Comparison of ENCODE assay signal across 18 cellular contexts in the genomic region with DNA sequence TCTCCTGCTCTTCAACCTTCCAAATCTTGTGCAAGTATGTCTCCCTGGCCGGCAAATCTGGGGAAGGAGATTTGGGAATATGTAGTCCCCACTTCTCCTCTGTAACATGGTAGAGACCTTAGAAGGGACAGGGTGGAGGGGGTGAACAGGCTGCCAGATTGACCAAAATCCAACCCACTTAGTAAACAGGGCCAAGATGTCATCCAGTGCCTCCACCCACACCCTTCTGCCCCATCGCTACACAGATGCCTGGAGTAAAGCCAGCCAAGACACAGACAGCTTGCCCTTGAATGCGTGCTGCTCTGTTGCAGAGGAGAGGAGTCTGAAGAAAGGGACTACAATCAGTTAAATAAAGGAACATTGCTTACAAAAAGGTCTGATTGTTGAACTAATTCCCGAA.
A peak's percentile ranks its signal among the peaks of the same experiment; 100 is the strongest.
DNase-seq lines count a peak whose midpoint lies in the region; ATAC-seq and TF ChIP-seq lines count a peak whose summit lies in the region.
"Had no signal": no experiment of that assay in that cellular context is flagged by ENCODE, and none has a peak within 500 bp of the region (broad histone marks: within the 10 kb centered on the region; RNA-seq: fewer than 3 reads in every experiment).

No MANE protein-coding gene starts in this region.

- peak overlapping the region; percentile 70; the same call in 1 of the 2 replicates for H3K4me2 ChIP-seq in SK-N-SH
- peak overlapping the region; percentile 57 for H3K4me2 ChIP-seq in skeletal muscle satellite cell (ENCODE audit: low read length)
- H3K4me2 ChIP-seq: KMS-11, PC-9 had no signal

- no peak for ATAC-seq in GM21381 (IDR thresholded peaks at IDR 0.05; ENCODE audit: unreplicated experiment)
- no peak for ATAC-seq in naive thymus-derived CD4-positive, alpha-beta T cell
- ATAC-seq in stimulated activated effector memory CD8-positive, alpha-beta T cell treated with anti-CD3 and anti-CD28 coated beads, Interleukin-12 subunit alpha, Interleukin-12 subunit beta, amount 100 ng/mL, for 72 hours = no peak

- TF ChIP-seq EP300 in SK-N-SH (IDR thresholded peaks at IDR 0.05; ENCODE audit: borderline replicate concordance in 1 of 2, low read depth in 1 of 2, low read length in 1 of 2) = no peak

- no peak for TF ChIP-seq RAD21 in SK-N-SH (IDR thresholded peaks at IDR 0.05; ENCODE audit: low read length)

- no peaks in the 10 kb centered on the region for H3K9me2 ChIP-seq in SK-N-SH

- intact Hi-C loops in naive thymus-derived CD4-positive, alpha-beta T cell (cut with micrococcal nuclease) = no loop called here

- CTCF ChIA-PET in SK-N-SH (lab: Yijun Ruan, JAX) = interaction anchor here (1.3 to 1.4 kb wide), 2 partner anchors 14 to 142 kb away, joined by 3 to 4 read pairs; no protein-coding TSS in a partner anchor
- CTCF ChIA-PET in naive thymus-derived CD4-positive, alpha-beta T cell (lab: Charles Lee) = no interaction called here

- H3K4me1 ChIP-seq in SK-N-SH (ENCODE audit: control insufficient read depth in 1 of 2, insufficient read depth in 2 of 2, low read depth in 1 of 2, low read length in 1 of 2) = peaks cover 12 to 28% of the 10 kb centered on the region in 2 experiments; a peak in 3 of 4 replicates
- peaks cover 36% of the 10 kb centered on the region for H3K4me1 ChIP-seq in skeletal muscle satellite cell (ENCODE audit: control insufficient read depth, insufficient read depth, low read length)
- H3K4me1 ChIP-seq in naive thymus-derived CD4-positive, alpha-beta T cell (ENCODE audit: control insufficient read depth in 2 of 2, insufficient read depth in 2 of 2, low read length in 2 of 2) = no peaks in the 10 kb centered on the region
- H3K4me1 ChIP-seq: BE2C had no signal

- H3K36me3 Mint-ChIP-seq in naive thymus-derived CD4-positive, alpha-beta T cell = no peaks in the 10 kb centered on the region
- no peaks in the 10 kb centered on the region for H3K36me3 Mint-ChIP-seq in stimulated activated effector memory CD8-positive, alpha-beta T cell treated with anti-CD3 and anti-CD28 coated beads, Interleukin-12 subunit alpha, Interleukin-12 subunit beta, amount 100 ng/mL, for 72 hours
- H3K36me3 Mint-ChIP-seq: activated naive CD8-positive, alpha-beta T cell; naive B cell had no signal

- peak; percentile 90 for DNase-seq in DMS 273 (lab: John Stamatoyannopoulos, UW; ENCODE audit: unreplicated experiment)
- DNase-seq in SK-N-SH = no peak
- peak; percentile 77 to 90 for DNase-seq in foreskin fibroblast
- no peak for DNase-seq in HCEC 1CT
- no peak for DNase-seq in naive thymus-derived CD4-positive, alpha-beta T cell
- no peak for DNase-seq in stimulated activated effector memory CD8-positive, alpha-beta T cell treated with anti-CD3 and anti-CD28 coated beads, Interleukin-12 subunit alpha, Interleukin-12 subunit beta, amount 100 ng/mL, for 72 hours (ENCODE audit: low spot score in 2 of 2)
- DNase-seq: activated T-cell treated with anti-CD3 and anti-CD28 coated beads for 4 hours; BE2C; GOT3; naive B cell; NCI-H187; NCI-H510A; PC-9; stimulated activated CD4-positive, alpha-beta T cell treated with anti-CD3 and anti-CD28 coated beads, Interleukin-4, amount 100 ng/mL, for 24 hours had no signal

- no peak for TF ChIP-seq CTCF in SK-N-SH (IDR thresholded peaks at IDR 0.05)
- no peak for TF ChIP-seq CTCF in foreskin fibroblast (IDR thresholded peaks at IDR 0.05; ENCODE audit: low read depth, low read length)

- H3K27me3 ChIP-seq in SK-N-SH (ENCODE audit: insufficient read depth) (no peaks in the 10 kb centered on the region), skeletal muscle satellite cell (ENCODE audit: control insufficient read depth, insufficient read depth, low read length) (no peaks in the 10 kb centered on the region)
- no peaks in the 10 kb centered on the region for H3K27me3 ChIP-seq in naive thymus-derived CD4-positive, alpha-beta T cell (ENCODE audit: control insufficient read depth in 2 of 2, insufficient read depth in 2 of 2, low read length in 2 of 2)
- H3K27me3 ChIP-seq: BE2C had no signal

- H3K9ac ChIP-seq in SK-N-SH (peak overlapping the region; percentile 9; the same call in 1 of the 2 replicates), skeletal muscle satellite cell (ENCODE audit: low read depth, low read length) (no peak overlapping the region)
- H3K9ac ChIP-seq: KMS-11 had no signal

- H3K9me3 ChIP-seq in SK-N-SH (no peaks in the 10 kb centered on the region), skeletal muscle satellite cell (replicated peaks; ENCODE audit: low read length) (no peaks in the 10 kb centered on the region)
- H3K9me3 ChIP-seq in naive thymus-derived CD4-positive, alpha-beta T cell (ENCODE audit: control insufficient read depth in 2 of 3, low read length in 3 of 3) = no peaks in the 10 kb centered on the region
- H3K9me3 ChIP-seq: BE2C had no signal

- WGBS in SK-N-SH (ENCODE audit: low lambda C conversion rate) = 57% methylated on average over 4 of the region's 4 CpGs

- H3K9me3 Mint-ChIP-seq in naive thymus-derived CD4-positive, alpha-beta T cell = peaks cover 0 to 4% (median 0%) of the 10 kb centered on the region in 11 donors
- no peaks in the 10 kb centered on the region for H3K9me3 Mint-ChIP-seq in stimulated activated effector memory CD8-positive, alpha-beta T cell treated with anti-CD3 and anti-CD28 coated beads, Interleukin-12 subunit alpha, Interleukin-12 subunit beta, amount 100 ng/mL, for 72 hours

- peak overlapping the region; percentile 83 for H2AFZ ChIP-seq in SK-N-SH (ENCODE audit: low read depth)
- H2AFZ ChIP-seq: PC-9 had no signal

- no peaks in the 10 kb centered on the region for H3K4me1 Mint-ChIP-seq in naive thymus-derived CD4-positive, alpha-beta T cell
- no peaks in the 10 kb centered on the region for H3K4me1 Mint-ChIP-seq in stimulated activated effector memory CD8-positive, alpha-beta T cell treated with anti-CD3 and anti-CD28 coated beads, Interleukin-12 subunit alpha, Interleukin-12 subunit beta, amount 100 ng/mL, for 72 hours
- H3K4me1 Mint-ChIP-seq: naive B cell had no signal

- H4K20me1 ChIP-seq in SK-N-SH (ENCODE audit: insufficient read depth) = no peaks in the 10 kb centered on the region

- no peaks in the 10 kb centered on the region for H3K36me3 ChIP-seq in SK-N-SH (replicated peaks in 1 of 2; ENCODE audit: control insufficient read depth in 1 of 2, insufficient read depth in 2 of 2, low read length in 1 of 2)
- H3K36me3 ChIP-seq in skeletal muscle satellite cell (ENCODE audit: insufficient read depth, low read length) = no peaks in the 10 kb centered on the region
- H3K36me3 ChIP-seq in naive thymus-derived CD4-positive, alpha-beta T cell (ENCODE audit: control insufficient read depth in 2 of 3, insufficient read depth in 3 of 3, low read length in 3 of 3) = no peaks in the 10 kb centered on the region
- H3K36me3 ChIP-seq: BE2C had no signal

- POLR2A ChIA-PET in SK-N-SH (lab: Yijun Ruan, JAX) = no interaction called here
- POLR2A ChIA-PET in naive thymus-derived CD4-positive, alpha-beta T cell (lab: Charles Lee) = no interaction called here

- H3K27ac Mint-ChIP-seq in naive thymus-derived CD4-positive, alpha-beta T cell = no peak overlapping the region
- no peak overlapping the region for H3K27ac Mint-ChIP-seq in stimulated activated effector memory CD8-positive, alpha-beta T cell treated with anti-CD3 and anti-CD28 coated beads, Interleukin-12 subunit alpha, Interleukin-12 subunit beta, amount 100 ng/mL, for 72 hours
- H3K27ac Mint-ChIP-seq: activated naive CD8-positive, alpha-beta T cell; naive B cell had no signal

- peaks cover 21% of the 10 kb centered on the region for H3F3A ChIP-seq in SK-N-SH (replicated peaks; ENCODE audit: insufficient read depth)

- H3K79me2 ChIP-seq in SK-N-SH (ENCODE audit: insufficient read depth) = no peaks in the 10 kb centered on the region

- H3K4me3 ChIP-seq in SK-N-SH (ENCODE audit: low read depth in 2 of 2, low read length in 1 of 2) (peak overlapping the region in 1 of 2 experiments; percentile 20; a peak in 1 of 4 replicates), foreskin fibroblast (ENCODE audit: low read depth in 1 of 2, low read length in 2 of 2) (peak overlapping the region; percentile 30 to 51), skeletal muscle satellite cell (ENCODE audit: low read length) (no peak overlapping the region)
- H3K4me3 ChIP-seq in naive thymus-derived CD4-positive, alpha-beta T cell (ENCODE audit: low read length) = no peak overlapping the region
- H3K4me3 ChIP-seq: PC-9 had no signal

- H3K27ac ChIP-seq in SK-N-SH (ENCODE audit: low read depth in 2 of 2, low read length in 1 of 2) = peak overlapping the region; percentile 64 to 66
- no peak overlapping the region for H3K27ac ChIP-seq in naive thymus-derived CD4-positive, alpha-beta T cell (ENCODE audit: low read depth, low read length)
- H3K27ac ChIP-seq: KMS-11, PC-9 had no signal

- H3K4me3 Mint-ChIP-seq in naive thymus-derived CD4-positive, alpha-beta T cell = no peak overlapping the region
- no peak overlapping the region for H3K4me3 Mint-ChIP-seq in stimulated activated effector memory CD8-positive, alpha-beta T cell treated with anti-CD3 and anti-CD28 coated beads, Interleukin-12 subunit alpha, Interleukin-12 subunit beta, amount 100 ng/mL, for 72 hours
- H3K4me3 Mint-ChIP-seq: activated naive CD8-positive, alpha-beta T cell; naive B cell had no signal

- peaks cover 0 to 14% (median 0%) of the 10 kb centered on the region in 5 donors for H3K27me3 Mint-ChIP-seq in naive thymus-derived CD4-positive, alpha-beta T cell
- H3K27me3 Mint-ChIP-seq: activated naive CD8-positive, alpha-beta T cell; naive B cell had no signal

TF ChIP-seq in SK-N-SH, 30 proteins besides CTCF, POLR2A, EP300 and RAD21:
- TF ChIP-seq USF2 (IDR thresholded peaks at IDR 0.05; ENCODE audit: borderline replicate concordance, low read depth, low read length) = no peak
- TF ChIP-seq RFX5 (IDR thresholded peaks at IDR 0.05; ENCODE audit: low read length) = no peak
- peak; percentile 22; the same call in 1 of the 2 replicates for TF ChIP-seq TCF12 (IDR thresholded peaks at IDR 0.05)
- TF ChIP-seq SMC3 (IDR thresholded peaks at IDR 0.05; ENCODE audit: low read depth, low read length) = no peak
- no peak for TF ChIP-seq POLR2AphosphoS5 (IDR thresholded peaks at IDR 0.05; ENCODE audit: low read depth, low read length)
- 0 out of 2 replicates have a peak, but pooled peaks have one; percentile 18 for TF ChIP-seq SIN3A (IDR thresholded peaks at IDR 0.05; ENCODE audit: borderline replicate concordance, low read depth, low read length)
- no peak for TF ChIP-seq RXRA (IDR thresholded peaks at IDR 0.05; ENCODE audit: borderline replicate concordance, low read depth)
- TF ChIP-seq NFIC (IDR thresholded peaks at IDR 0.05; ENCODE audit: borderline replicate concordance) = peak; percentile 30; the same call in 1 of the 2 replicates

Comparison
In these comparisons a context has a peak if more than half of its experiments do, and no peak if none do; other contexts are left out.
1. DNase-seq: peak in DMS 273 (single experiment) and foreskin fibroblast (2 of 2); none in SK-N-SH (single experiment), HCEC 1CT (single experiment), naive thymus-derived CD4-positive, alpha-beta T cell (0 of 9) and stimulated activated effector memory CD8-positive, alpha-beta T cell treated with anti-CD3 and anti-CD28 coated beads, Interleukin-12 subunit alpha, Interleukin-12 subunit beta, amount 100 ng/mL, for 72 hours (0 of 2).
2. H3K4me3 ChIP-seq: peak in foreskin fibroblast (2 of 2); none in skeletal muscle satellite cell (single experiment) and naive thymus-derived CD4-positive, alpha-beta T cell (single experiment).